In genomic region chr11:44634401-44635281, GRCh38 we compare ENCODE assay signal across 8 cellular contexts.
DNase-seq lines count a peak whose midpoint lies in the region; ATAC-seq and TF ChIP-seq lines count a peak whose summit lies in the region.

No MANE protein-coding gene starts in this region.

- H3K9ac ChIP-seq in BLaER1 treated with 17β-estradiol and CSF1 and Interleukin-3, amounts not matched to agents 10 nM and 100 nM, result peak overlapping the region in 2 of 11 experiments; percentile 48 to 57; a peak in 4 of 22 replicates

- no peaks in the 10 kb centered on the region for H3K9me3 ChIP-seq in BLaER1 treated with 17β-estradiol and CSF1 and Interleukin-3, amounts not matched to agents 10 nM and 100 nM (replicated peaks in 1 of 11)
- no peaks in the 10 kb centered on the region for H3K9me3 ChIP-seq in WERI-Rb-1 (ENCODE audit: severe bottlenecking)

- no peaks in the 10 kb centered on the region; a peak in 1 of 22 replicates for H4K20me1 ChIP-seq in BLaER1 treated with 17β-estradiol and CSF1 and Interleukin-3, amounts not matched to agents 10 nM and 100 nM

- H3K4me3 ChIP-seq in BLaER1 treated with 17β-estradiol and CSF1 and Interleukin-3, amounts not matched to agents 10 nM and 100 nM, result no peak overlapping the region; a peak in 1 of 20 replicates
- peak overlapping the region; percentile 25 for H3K4me3 ChIP-seq in WERI-Rb-1 (ENCODE audit: low read depth, low read length)

- peak overlapping the region in 8 of 11 experiments; percentile 4 to 69 (median 34); a peak in 11 of 22 replicates for H3K27ac ChIP-seq in BLaER1 treated with 17β-estradiol and CSF1 and Interleukin-3, amounts not matched to agents 10 nM and 100 nM
- peak overlapping the region; percentile 55 for H3K27ac ChIP-seq in WERI-Rb-1

- DNase-seq in HT-29 (ENCODE audit: low spot score) (peak; percentile 17), WERI-Rb-1 (peak; percentile 98), cardiac septum (ENCODE audit: low spot score) (peak; percentile 85), retina (peak; percentile 76), SKM-1 treated with dmso at 0.1 percent for 144 hours (lab: John Stamatoyannopoulos, UW; ENCODE audit: unreplicated experiment) (no peak), GM10266 (ENCODE audit: extremely low spot score) (no peak)

- H3K27me3 ChIP-seq in BLaER1 treated with 17β-estradiol and CSF1 and Interleukin-3, amounts not matched to agents 10 nM and 100 nM, result no peaks in the 10 kb centered on the region
- no peaks in the 10 kb centered on the region for H3K27me3 ChIP-seq in WERI-Rb-1 (ENCODE audit: insufficient read depth, low read depth, severe bottlenecking)

- H3K4me2 ChIP-seq in BLaER1 treated with 17β-estradiol and CSF1 and Interleukin-3, amounts not matched to agents 10 nM and 100 nM, result peak overlapping the region; percentile 59 to 93 (median 86)

- intact Hi-C loops in cardiac septum (cut with DNase I), result loop anchor here (5.0 kb wide), 1 partner anchor 68 kb away; no protein-coding TSS in a partner anchor

- peaks cover 10 to 38% (median 31%) of the 10 kb centered on the region in 10 experiments for H3K4me1 ChIP-seq in BLaER1 treated with 17β-estradiol and CSF1 and Interleukin-3, amounts not matched to agents 10 nM and 100 nM

- TF ChIP-seq CTCF in WERI-Rb-1 (IDR thresholded peaks at IDR 0.05; ENCODE audit: low read depth, low read length) (no peak), GM10266 (IDR thresholded peaks at IDR 0.05; ENCODE audit: control insufficient read depth, insufficient read depth, low read depth, missing control alignments) (no peak)

- no peaks in the 10 kb centered on the region for H3K36me3 ChIP-seq in BLaER1 treated with 17β-estradiol and CSF1 and Interleukin-3, amounts not matched to agents 10 nM and 100 nM
- H3K36me3 ChIP-seq in WERI-Rb-1, result no peaks in the 10 kb centered on the region

- ATAC-seq in HG03175 (IDR thresholded peaks at IDR 0.05; ENCODE audit: unreplicated experiment), result no peak

Comparison
In these comparisons a context has a peak if more than half of its experiments do, and no peak if none do; other contexts are left out.
1. DNase-seq: peak in HT-29 (single experiment), WERI-Rb-1 (single experiment), cardiac septum (single experiment) and retina (single experiment); none in SKM-1 treated with dmso at 0.1 percent for 144 hours (single experiment) and GM10266 (single experiment).